In genomic region chr14:33707751-33708150, GRCh38 we compare ENCODE assay signal across 19 cellular contexts.
DNase-seq lines count a peak whose midpoint lies in the region; ATAC-seq and TF ChIP-seq lines count a peak whose summit lies in the region.
"Had no signal": no experiment of that assay in that cellular context is flagged by ENCODE, and none has a peak within 500 bp of the region (broad histone marks: within the 10 kb centered on the region; RNA-seq: fewer than 3 reads in every experiment).

No MANE protein-coding gene starts in this region.

- H3K4me3 Mint-ChIP-seq in GM23338: no peak overlapping the region
- no peak overlapping the region for H3K4me3 Mint-ChIP-seq in neural crest cell
- no peak overlapping the region for H3K4me3 Mint-ChIP-seq in Caco-2 (ENCODE audit: unreplicated experiment)
- H3K4me3 Mint-ChIP-seq: CD14-positive monocyte had no signal

- intact Hi-C loops in Caco-2 (cut with micrococcal nuclease; ENCODE audit: unreplicated experiment): no loop called here
- intact Hi-C loops in aorta (cut with DNase I): no loop called here

- no peaks in the 10 kb centered on the region for H3K36me3 ChIP-seq in GM23338 (ENCODE audit: insufficient read depth)
- no peaks in the 10 kb centered on the region for H3K36me3 ChIP-seq in Caco-2 (ENCODE audit: control insufficient read depth, insufficient read depth, low read length)
- H3K36me3 ChIP-seq in aorta (ENCODE audit: control insufficient read depth in 1 of 2, insufficient read depth in 2 of 2, low read length in 1 of 2): no peaks in the 10 kb centered on the region

- in situ Hi-C loops in astrocyte of the spinal cord (cut with HindIII; ENCODE audit: low sequenced_read_pairs): no loop called here

- H2AFZ ChIP-seq in GM23338: peak overlapping the region; percentile 43; the same call in 1 of the 2 replicates

- H3K27ac ChIP-seq in GM23338 (ENCODE audit: low read depth) (no peak overlapping the region), aorta (ENCODE audit: low read depth in 1 of 2, low read length in 2 of 2) (no peak overlapping the region)

- WGBS in aorta, 2 donors: 57% methylated on average over 7 of the region's 7 CpGs

- no peaks in the 10 kb centered on the region for H3F3A ChIP-seq in GM23338 (replicated peaks; ENCODE audit: low read depth)

- H3K79me2 ChIP-seq in GM23338 (replicated peaks; ENCODE audit: insufficient read depth): no peaks in the 10 kb centered on the region

- H3K27me3 ChIP-seq in GM23338 (ENCODE audit: insufficient read depth) (no peaks in the 10 kb centered on the region), Caco-2 (replicated peaks; ENCODE audit: control insufficient read depth, insufficient read depth, low read length) (no peaks in the 10 kb centered on the region), aorta (ENCODE audit: control insufficient read depth in 1 of 2, insufficient read depth in 2 of 2, low read length in 1 of 2) (no peaks in the 10 kb centered on the region)

- H3K4me1 Mint-ChIP-seq in GM23338 (peaks cover 30% of the 10 kb centered on the region), neural crest cell (peaks cover 50% of the 10 kb centered on the region), Caco-2 (ENCODE audit: low read depth, unreplicated experiment) (no peaks in the 10 kb centered on the region)
- H3K4me1 Mint-ChIP-seq: CD14-positive monocyte had no signal

- H3K36me3 Mint-ChIP-seq in GM23338 (ENCODE audit: low read depth): no peaks in the 10 kb centered on the region
- no peaks in the 10 kb centered on the region for H3K36me3 Mint-ChIP-seq in neural crest cell (ENCODE audit: low read depth)
- H3K36me3 Mint-ChIP-seq in Caco-2 (ENCODE audit: insufficient read depth, unreplicated experiment): no peaks in the 10 kb centered on the region
- H3K36me3 Mint-ChIP-seq: CD14-positive monocyte had no signal

- no peak for DNase-seq in GM23338 (ENCODE audit: low spot score)
- peak; percentile 35 for DNase-seq in NCI-H2227 treated with DMSO at 0.1 percent for 48 hours (lab: John Stamatoyannopoulos, UW)
- DNase-seq in astrocyte of the spinal cord (ENCODE audit: low read depth, low spot score): peak; percentile 73
- no peak for DNase-seq in neural crest cell (ENCODE audit: low read depth, low spot score)
- no peak for DNase-seq in Caco-2
- no peak for DNase-seq in aorta
- DNase-seq: DMS79; GDM1; GOT3; MV-4-11; NCI-H1417 treated with DMSO at 0.1 percent for 48 hours; NCI-H2029; NCI-H524 treated with DMSO at 0.1 percent for 48 hours; NK-92 treated with Interleukin-12 subunit alpha and Interleukin-12 subunit beta, amount 100 ng/mL, for 24 hours; OCI-M1; RPMI8226 had no signal

- CTCF ChIA-PET in Caco-2 (lab: Charles Lee): no interaction called here

- H3K4me3 ChIP-seq in GM23338 (no peak overlapping the region), astrocyte of the spinal cord (ENCODE audit: low read depth, low read length) (no peak overlapping the region), Caco-2 (ENCODE audit: low read depth, low read length) (no peak overlapping the region), aorta (ENCODE audit: low read length in 2 of 2) (no peak overlapping the region)

- no peak overlapping the region for H3K4me2 ChIP-seq in GM23338

- POLR2A ChIA-PET in Caco-2 (lab: Charles Lee): no interaction called here

- ATAC-seq in GM23338: no peak
- no peak for ATAC-seq in HG02623 (IDR thresholded peaks at IDR 0.05; ENCODE audit: unreplicated experiment)
- no peak for ATAC-seq in GM21447 (IDR thresholded peaks at IDR 0.05; ENCODE audit: unreplicated experiment)
- ATAC-seq in aorta (ENCODE audit: low FRiP score): no peak

- H3K27ac Mint-ChIP-seq in GM23338 (peak overlapping the region; percentile 2; the same call in 1 of the 2 replicates), neural crest cell (ENCODE audit: unreplicated experiment) (peak overlapping the region; percentile 94), Caco-2 (ENCODE audit: unreplicated experiment) (no peak overlapping the region)

- H3K9me3 ChIP-seq in Caco-2: no peaks in the 10 kb centered on the region
- H3K9me3 ChIP-seq in aorta (ENCODE audit: control insufficient read depth, low read length): peaks cover 2% of the 10 kb centered on the region

- H4K20me1 ChIP-seq in GM23338 (replicated peaks; ENCODE audit: insufficient read depth): no peaks in the 10 kb centered on the region

- no TSS peak for BruUV-seq in Caco-2 (replicated peaks; lab: Mats Ljungman, UMichigan)

- no peaks in the 10 kb centered on the region for H3K9me2 ChIP-seq in GM23338 (ENCODE audit: insufficient read depth)

- no peak for TF ChIP-seq CTCF in GM23338 (conservative IDR thresholded peaks at IDR 0.05; ENCODE audit: low read depth in 2 of 2)
- no peak for TF ChIP-seq CTCF in astrocyte of the spinal cord (IDR thresholded peaks at IDR 0.05; ENCODE audit: low read depth, low read length)
- no peak for TF ChIP-seq CTCF in neural crest cell (conservative IDR thresholded peaks at IDR 0.05)
- no peak for TF ChIP-seq CTCF in Caco-2 (IDR thresholded peaks at IDR 0.05; ENCODE audit: insufficient read depth in 1 of 2, low read depth in 1 of 2, low read length in 1 of 2, severe bottlenecking in 1 of 2, unreplicated experiment in 1 of 2)

- no peaks in the 10 kb centered on the region for H3K27me3 Mint-ChIP-seq in GM23338 (ENCODE audit: insufficient read depth, low read depth, poor library complexity)
- no peaks in the 10 kb centered on the region for H3K27me3 Mint-ChIP-seq in neural crest cell (ENCODE audit: low read depth)
- peaks cover 4% of the 10 kb centered on the region for H3K27me3 Mint-ChIP-seq in Caco-2 (ENCODE audit: insufficient read depth, unreplicated experiment)

- no peaks in the 10 kb centered on the region for H3K9me3 Mint-ChIP-seq in GM23338
- no peaks in the 10 kb centered on the region for H3K9me3 Mint-ChIP-seq in neural crest cell
- H3K9me3 Mint-ChIP-seq in Caco-2 (ENCODE audit: unreplicated experiment): no peaks in the 10 kb centered on the region

- peaks cover 28% of the 10 kb centered on the region for H3K4me1 ChIP-seq in GM23338 (ENCODE audit: insufficient read depth)
- H3K4me1 ChIP-seq in Caco-2: peaks cover 8% of the 10 kb centered on the region; the same call in 1 of the 2 replicates
- H3K4me1 ChIP-seq in aorta (ENCODE audit: control insufficient read depth in 1 of 2, insufficient read depth in 2 of 2, low read length in 2 of 2): no peaks in the 10 kb centered on the region

TF ChIP-seq in GM23338, 12 proteins besides CTCF, POLR2A, EP300 and RAD21:
- TF ChIP-seq ZNF331 (CRISPR knock-in tag; IDR thresholded peaks at IDR 0.05; ENCODE audit: low read depth) (no peak), EZH2 (IDR thresholded peaks at IDR 0.05; ENCODE audit: low read depth, unreplicated experiment) (no peak), JUNB (IDR thresholded peaks at IDR 0.05; ENCODE audit: unreplicated experiment) (no peak), REST (IDR thresholded peaks at IDR 0.05; ENCODE audit: unreplicated experiment) (no peak), ETS1 (IDR thresholded peaks at IDR 0.05) (no peak), POLR2AphosphoS5 (IDR thresholded peaks at IDR 0.05; ENCODE audit: low read depth) (no peak), CREB1 (CRISPR knock-in tag; IDR thresholded peaks at IDR 0.05; ENCODE audit: low read depth) (no peak), ZNF114 (CRISPR knock-in tag; IDR thresholded peaks at IDR 0.05) (no peak), EZH2phosphoT487 (IDR thresholded peaks at IDR 0.05; ENCODE audit: unreplicated experiment) (no peak)

Comparison
In these comparisons a context has a peak if more than half of its experiments do, and no peak if none do; other contexts are left out.
1. DNase-seq: peak in NCI-H2227 treated with DMSO at 0.1 percent for 48 hours (single experiment) and astrocyte of the spinal cord (single experiment); none in GM23338 (single experiment), neural crest cell (single experiment), Caco-2 (0 of 2) and aorta (0 of 2).